Comparison of ENCODE assay signal across 1 cellular context in genomic region chr13:50104493-50104892, GRCh38.
TF ChIP-seq lines count a peak whose summit lies in the region.

No MANE protein-coding gene starts in this region.

TF ChIP-seq in SK-N-SH, 30 proteins besides CTCF, POLR2A, EP300 and RAD21 (continued from another document):
- TF ChIP-seq ZBTB33 (IDR thresholded peaks at IDR 0.05; ENCODE audit: borderline replicate concordance, low read depth) (no peak), USF1 (IDR thresholded peaks at IDR 0.05; ENCODE audit: borderline replicate concordance, low read depth) (no peak), ELF1 (IDR thresholded peaks at IDR 0.05) (no peak), NFIC (IDR thresholded peaks at IDR 0.05; ENCODE audit: borderline replicate concordance) (no peak), MAX (IDR thresholded peaks at IDR 0.05; ENCODE audit: low read depth) (no peak), CHD2 (IDR thresholded peaks at IDR 0.05; ENCODE audit: low read length, partially characterized antibody) (no peak), NRF1 (IDR thresholded peaks at IDR 0.05; ENCODE audit: low read depth, low read length) (no peak), MEF2A (IDR thresholded peaks at IDR 0.05; ENCODE audit: borderline replicate concordance, low read depth) (no peak), FOXJ3 (CRISPR knock-in tag; IDR thresholded peaks at IDR 0.05) (no peak), FOSL2 (IDR thresholded peaks at IDR 0.05; ENCODE audit: borderline replicate concordance, low read depth) (peak; percentile 44), GABPA (IDR thresholded peaks at IDR 0.05; ENCODE audit: low read depth) (no peak)
